In the genomic region with DNA sequence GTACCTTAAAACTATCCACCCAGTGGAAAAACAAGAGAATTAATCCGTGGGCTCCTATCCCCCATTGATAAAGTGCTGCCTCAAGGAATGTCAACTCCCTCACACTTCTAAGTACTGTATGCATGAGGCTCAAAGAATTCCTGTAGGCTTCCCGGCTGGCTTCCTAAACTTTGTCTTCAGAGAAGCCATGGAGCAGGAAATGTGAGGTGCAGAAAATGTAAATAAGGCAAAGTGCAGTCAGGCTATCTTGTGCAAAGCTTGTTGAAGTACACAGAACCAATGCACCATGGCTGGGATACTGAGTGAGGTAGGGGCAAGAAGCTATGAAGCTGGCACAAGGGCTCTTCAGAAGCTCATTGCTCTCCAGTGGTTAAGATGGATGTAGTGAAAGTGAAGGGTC, we compare ENCODE assay signal across 25 cellular contexts.
"Had no signal": no experiment of that assay in that cellular context is flagged by ENCODE, and none has a peak within 500 bp of the region (broad histone marks: within the 10 kb centered on the region; RNA-seq: fewer than 3 reads in every experiment).

No MANE protein-coding gene starts in this region.

- H3K4me3 ChIP-seq: coronary artery, esophagus squamous epithelium, heart right ventricle, lung, prostate gland, right atrium auricular region, sigmoid colon, stomach, tibial artery had no signal

- ATAC-seq: heart right ventricle; left lobe of liver; naive thymus-derived CD8-positive, alpha-beta T cell; stimulated activated effector memory CD8-positive, alpha-beta T cell treated with anti-CD3 and anti-CD28 coated beads, Interleukin-12 subunit alpha, Interleukin-12 subunit beta, amount 100 ng/mL, for 72 hours had no signal

- H3K27ac ChIP-seq: coronary artery, esophagus squamous epithelium, heart right ventricle, prostate gland, right atrium auricular region, sigmoid colon, stomach, tibial artery had no signal

- H3K36me3 ChIP-seq: esophagus squamous epithelium, heart right ventricle, prostate gland, right atrium auricular region, sigmoid colon, stomach, tibial artery had no signal

- H3K9me3 ChIP-seq: esophagus squamous epithelium, heart right ventricle, prostate gland, right atrium auricular region, sigmoid colon, stomach, tibial artery had no signal

- H3K27me3 ChIP-seq: esophagus squamous epithelium, heart right ventricle, right atrium auricular region, sigmoid colon, stomach, tibial artery had no signal

- DNase-seq: dermis blood vessel endothelial cell; effector memory CD4-positive, alpha-beta T cell; erythroblast; esophagus squamous epithelium; glutamatergic neuron; heart right ventricle; hypothalamus; midbrain; naive thymus-derived CD8-positive, alpha-beta T cell; nephron progenitor cell; nucleus accumbens; sigmoid colon; stimulated activated CD4-positive, alpha-beta T cell treated with anti-CD3 and anti-CD28 coated beads, Interleukin-2, amount 100 ng/mL, for 24 hours; stimulated activated CD4-positive, alpha-beta T cell treated with anti-CD3 and anti-CD28 coated beads, Interleukin-4, amount 100 ng/mL, for 24 hours; stimulated activated naive CD4-positive, alpha-beta T cell treated with Interleukin-2 at 50 U/mL for 16 hours; stomach; tibial artery had no signal

- FAIRE-seq: endometrium, keratinocyte had no signal

- H3K4me1 ChIP-seq: esophagus squamous epithelium, heart right ventricle, prostate gland, right atrium auricular region, sigmoid colon, stomach, tibial artery had no signal
